ENCODE assay signal across 10 cellular contexts in genomic region chr4:26862381-26862915, GRCh38. TPM values are rescaled to one million over a fixed set of nuclear protein-coding genes. Genes with fewer than 3 reads are reported as not detected.
DNase-seq lines count a peak whose midpoint lies in the region; ATAC-seq, FAIRE-seq and TF ChIP-seq lines count a peak whose summit lies in the region.
"Had no signal": no experiment of that assay in that cellular context is flagged by ENCODE, and none has a peak within 500 bp of the region (broad histone marks: within the 10 kb centered on the region; RNA-seq: fewer than 3 reads in every experiment).

No MANE protein-coding gene starts in this region.

- no peaks in the 10 kb centered on the region for H3K9me3 Mint-ChIP-seq in activated T-cell treated with anti-CD3 and anti-CD28 coated beads, Interleukin-2, amount 50 U/mL, for 72 hours
- H3K9me3 Mint-ChIP-seq in activated T-helper 2 cell treated with anti-CD3 and anti-CD28 coated beads, Interferon-gamma antibody, Interleukin-2, Interleukin-4, amounts not matched to agents 10 μg/mL and 5 μg/mL and 100 μg/mL, durations not matched to agents 14 hours and 24 hours and 36 hours: no peaks in the 10 kb centered on the region

- CTCF ChIA-PET in HepG2 (lab: Yijun Ruan, JAX; ENCODE audit: low intra/inter-chr PET ratio, low total read pairs): no interaction called here

- H3K4me3 ChIP-seq in HepG2 (replicated peaks in 1 of 3; ENCODE audit: insufficient read depth in 1 of 3, low read depth in 2 of 3, low read length in 3 of 3) (peak overlapping the region; percentile 80 to 91 (median 89); a peak in 5 of 6 replicates), tibial artery (peak overlapping the region; percentile 89 to 98)

- no peak for DNase-seq in activated T-cell treated with anti-CD3 and anti-CD28 coated beads, Interleukin-2, amount 50 U/mL, for 72 hours
- DNase-seq in activated T-cell treated with anti-CD3 and anti-CD28 coated beads for 4 hours (no peak), HepG2 (ENCODE audit: low spot score) (no peak), tibial artery (no peak)
- DNase-seq in activated T-helper 2 cell treated with anti-CD3 and anti-CD28 coated beads, Interferon-gamma antibody, Interleukin-2, Interleukin-4, amounts not matched to agents 10 μg/mL and 5 μg/mL and 100 μg/mL, durations not matched to agents 14 hours and 24 hours and 36 hours (ENCODE audit: low spot score): no peak
- DNase-seq: aorta, GF-D8 had no signal

- H3K36me3 Mint-ChIP-seq in activated T-cell treated with anti-CD3 and anti-CD28 coated beads, Interleukin-2, amount 50 U/mL, for 72 hours (ENCODE audit: insufficient read depth in 2 of 2): peaks cover 3 to 4% of the 10 kb centered on the region in 2 donors
- H3K36me3 Mint-ChIP-seq in activated T-helper 2 cell treated with anti-CD3 and anti-CD28 coated beads, Interferon-gamma antibody, Interleukin-2, Interleukin-4, amounts not matched to agents 10 μg/mL and 5 μg/mL and 100 μg/mL, durations not matched to agents 14 hours and 24 hours and 36 hours (ENCODE audit: low read depth): peaks cover 7% of the 10 kb centered on the region

- peak overlapping the region; percentile 66; the same call in 1 of the 2 replicates for H3K9ac ChIP-seq in HepG2 (ENCODE audit: insufficient read depth, low read depth, low read length)

- peak overlapping the region; percentile 94 to 96 for H3K4me3 Mint-ChIP-seq in activated T-cell treated with anti-CD3 and anti-CD28 coated beads, Interleukin-2, amount 50 U/mL, for 72 hours
- peak overlapping the region; percentile 93 for H3K4me3 Mint-ChIP-seq in activated T-helper 2 cell treated with anti-CD3 and anti-CD28 coated beads, Interferon-gamma antibody, Interleukin-2, Interleukin-4, amounts not matched to agents 10 μg/mL and 5 μg/mL and 100 μg/mL, durations not matched to agents 14 hours and 24 hours and 36 hours (ENCODE audit: low read depth)

- TF ChIP-seq EP300 in HepG2 (IDR thresholded peaks at IDR 0.05; ENCODE audit: low read depth in 2 of 2, low read length in 2 of 2): no peak
- TF ChIP-seq EP300 in HepG2 (CRISPR knock-in tag; IDR thresholded peaks at IDR 0.05; ENCODE audit: borderline replicate concordance): no peak

- H3K27ac Mint-ChIP-seq in activated T-cell treated with anti-CD3 and anti-CD28 coated beads, Interleukin-2, amount 50 U/mL, for 72 hours: peak overlapping the region; percentile 99
- no peak overlapping the region for H3K27ac Mint-ChIP-seq in activated T-helper 2 cell treated with anti-CD3 and anti-CD28 coated beads, Interferon-gamma antibody, Interleukin-2, Interleukin-4, amounts not matched to agents 10 μg/mL and 5 μg/mL and 100 μg/mL, durations not matched to agents 14 hours and 24 hours and 36 hours

- H3K36me3 ChIP-seq in HepG2 (replicated peaks in 1 of 2; ENCODE audit: control insufficient read depth in 1 of 2, insufficient read depth in 2 of 2, low read length in 2 of 2) (no peaks in the 10 kb centered on the region), tibial artery (no peaks in the 10 kb centered on the region)

- H3K27ac ChIP-seq in HepG2 (ENCODE audit: extremely low read length, insufficient read depth, low read length) (no peak overlapping the region), tibial artery (peak overlapping the region; percentile 89 to 92)

- TF ChIP-seq POLR2A in HepG2 (IDR thresholded peaks at IDR 0.05; ENCODE audit: insufficient read depth in 1 of 2, low read depth in 2 of 2, low read length in 2 of 2) (no peak), GM18505 (IDR thresholded peaks at IDR 0.05; ENCODE audit: borderline replicate concordance, extremely low read depth, insufficient read depth, insufficient read length) (no peak)

- H3K4me1 Mint-ChIP-seq in activated T-cell treated with anti-CD3 and anti-CD28 coated beads, Interleukin-2, amount 50 U/mL, for 72 hours (ENCODE audit: low read depth): peaks cover 71% of the 10 kb centered on the region
- peaks cover 52% of the 10 kb centered on the region for H3K4me1 Mint-ChIP-seq in activated T-helper 2 cell treated with anti-CD3 and anti-CD28 coated beads, Interferon-gamma antibody, Interleukin-2, Interleukin-4, amounts not matched to agents 10 μg/mL and 5 μg/mL and 100 μg/mL, durations not matched to agents 14 hours and 24 hours and 36 hours (ENCODE audit: low read depth)

- peaks cover 47% of the 10 kb centered on the region for H3K79me2 ChIP-seq in HepG2 (ENCODE audit: insufficient read depth, low read length)

- TF ChIP-seq CTCF in HepG2 (CRISPR knock-in tag; IDR thresholded peaks at IDR 0.05) (no peak), tibial artery (IDR thresholded peaks at IDR 0.05) (no peak)

- no peak overlapping the region for H2AFZ ChIP-seq in HepG2 (ENCODE audit: low read length)

- intact Hi-C loops in activated T-helper 2 cell treated with anti-CD3 and anti-CD28 coated beads, Interferon-gamma antibody, Interleukin-2, Interleukin-4, amounts not matched to agents 10 μg/mL and 5 μg/mL and 100 μg/mL, durations not matched to agents 14 hours and 24 hours and 36 hours (cut with micrococcal nuclease): loop anchor here (5.0 to 10.0 kb wide), 4 partner anchors 35 to 948 kb away; partner anchors contain the start of gene SMIM20
- intact Hi-C loops in HepG2 (cut with micrococcal nuclease; ENCODE audit: unreplicated experiment) (no loop called here), tibial artery (cut with DNase I; ENCODE audit: low total_unique reads) (no loop called here)

- no peaks in the 10 kb centered on the region for H3K9me3 ChIP-seq in HepG2 (ENCODE audit: low read length)
- H3K9me3 ChIP-seq in tibial artery: no peaks in the 10 kb centered on the region

- in situ Hi-C loops in HepG2 (cut with HindIII; ENCODE audit: extremely low pct_ligation_motif_present, low pct_unique_long_range_greater_than_20kb): no loop called here

- H4K20me1 ChIP-seq in HepG2 (ENCODE audit: insufficient read depth, low read length): no peaks in the 10 kb centered on the region; the same call in 1 of the 2 replicates

- 4% methylated on average over 3 of the region's 3 CpGs for WGBS in HepG2 (ENCODE audit: low lambda C conversion rate)

- no peak for TF ChIP-seq RAD21 in HepG2 (CRISPR knock-in tag; IDR thresholded peaks at IDR 0.05)

- POLR2A ChIA-PET in HepG2 (lab: Yijun Ruan, JAX): no interaction called here

- peaks cover 46% of the 10 kb centered on the region for H3K4me1 ChIP-seq in HepG2 (ENCODE audit: insufficient read depth, low read length)
- peaks cover 0 to 33% (median 19%) of the 10 kb centered on the region in 4 donors for H3K4me1 ChIP-seq in tibial artery

- ATAC-seq in activated T-cell treated with anti-CD3 and anti-CD28 coated beads, Interleukin-2, amount 50 U/mL, for 72 hours (replicated peaks in 1 of 2): no peak
- ATAC-seq in HepG2: no peak
- ATAC-seq in GM19324 (IDR thresholded peaks at IDR 0.05; ENCODE audit: low FRiP score, unreplicated experiment): no peak
- ATAC-seq in GM18505 (IDR thresholded peaks at IDR 0.05; ENCODE audit: unreplicated experiment): no peak
- no peak for ATAC-seq in GM18868 (IDR thresholded peaks at IDR 0.05; ENCODE audit: unreplicated experiment)

- peak overlapping the region; percentile 73 for H3K4me2 ChIP-seq in HepG2 (ENCODE audit: low read depth, low read length)

- BruUV-seq in HepG2 (replicated peaks; lab: Mats Ljungman, UMichigan): no TSS peak

- H3K27me3 Mint-ChIP-seq in activated T-cell treated with anti-CD3 and anti-CD28 coated beads, Interleukin-2, amount 50 U/mL, for 72 hours (ENCODE audit: low read depth): no peaks in the 10 kb centered on the region
- no peaks in the 10 kb centered on the region for H3K27me3 Mint-ChIP-seq in activated T-helper 2 cell treated with anti-CD3 and anti-CD28 coated beads, Interferon-gamma antibody, Interleukin-2, Interleukin-4, amounts not matched to agents 10 μg/mL and 5 μg/mL and 100 μg/mL, durations not matched to agents 14 hours and 24 hours and 36 hours (ENCODE audit: low read depth)

- H3K27me3 ChIP-seq in HepG2 (ENCODE audit: control insufficient read depth in 1 of 2, insufficient read depth in 2 of 2, low read length in 2 of 2) (no peaks in the 10 kb centered on the region; a peak in 1 of 5 replicates), tibial artery (no peaks in the 10 kb centered on the region)

- no peak for FAIRE-seq in HepG2 (lab: Jason Lieb, UNC)

TF ChIP-seq in HepG2, 621 proteins besides CTCF, POLR2A, EP300 and RAD21 (continues in another document):
- TF ChIP-seq SNAPC2 (CRISPR knock-in tag; IDR thresholded peaks at IDR 0.05) (no peak), NR0B2 (CRISPR knock-in tag; IDR thresholded peaks at IDR 0.05) (no peak)

RNA-seq across cellular contexts. Expression of gene STIM2, which starts 1.8 kb away (rescaled TPM):
- 10 to 100 TPM; 39.6 to 47.0 TPM for total RNA-seq in activated T-cell treated with anti-CD3 and anti-CD28 coated beads, Interleukin-2, amount 50 U/mL, for 72 hours
- 35.5 and 37.1 TPM in 2 replicates for total RNA-seq in activated T-helper 2 cell treated with anti-CD3 and anti-CD28 coated beads, Interferon-gamma antibody, Interleukin-2, Interleukin-4, amounts not matched to agents 10 μg/mL and 5 μg/mL and 100 μg/mL, durations not matched to agents 14 hours and 24 hours and 36 hours
- total RNA-seq in HepG2 (2016; rRNA removed; fragmentation: Illumina TruSeq; extraction: Trizol): 8.2 and 19.3 TPM in 2 replicates
- total RNA-seq in HepG2 (2016; cell fraction: cytosol; rRNA removed; fragmentation: Illumina TruSeq; extraction: Trizol; ENCODE audit: low read depth): 3.5 and 6.1 TPM in 2 replicates
- total RNA-seq in HepG2 (2016; cell fraction: insoluble cytoplasmic fraction; rRNA removed; fragmentation: Illumina TruSeq; extraction: Trizol): 9.9 and 21.5 TPM in 2 replicates
- 6.0 and 6.1 TPM in 2 replicates for total RNA-seq in HepG2 (2016; cell fraction: membrane; rRNA removed; fragmentation: Illumina TruSeq; extraction: Trizol)
- 33.3 and 39.0 TPM in 2 replicates for total RNA-seq in HepG2 (2016; cell fraction: nucleus; rRNA removed; fragmentation: Illumina TruSeq; extraction: Trizol)
- 19.4 and 22.3 TPM in 2 replicates for polyA plus RNA-seq in HepG2 (2011; rRNA removed)
- 7.8 and 10.6 TPM in 2 replicates for polyA plus RNA-seq in HepG2 (2011; cell fraction: cytosol; rRNA removed)
- 48.3 and 53.9 TPM in 2 replicates for polyA plus RNA-seq in HepG2 (2011; cell fraction: nucleus; rRNA removed)
- 15.2 and 16.9 TPM in 2 replicates for polyA plus RNA-seq in HepG2 (2012)
- 2.1 and 3.3 TPM in 2 replicates for polyA plus RNA-seq in HepG2 (2016; cell fraction: cytosol; fragmentation: Illumina TruSeq; extraction: Trizol; ENCODE audit: low read depth)
- 7.2 and 7.9 TPM in 2 replicates for polyA plus RNA-seq in HepG2 (2016; cell fraction: insoluble cytoplasmic fraction; fragmentation: Illumina TruSeq; extraction: Trizol; ENCODE audit: low read depth)
- 3.2 and 4.3 TPM in 2 replicates for polyA plus RNA-seq in HepG2 (2016; cell fraction: membrane; fragmentation: Illumina TruSeq; extraction: Trizol; ENCODE audit: low read depth)
- 47.5 and 50.9 TPM in 2 replicates for polyA plus RNA-seq in HepG2 (2016; cell fraction: nucleus; fragmentation: Illumina TruSeq; extraction: Trizol; ENCODE audit: insufficient read depth, low read depth)
- polyA minus RNA-seq in HepG2 (2011; rRNA and poly(A)+ RNA removed; ENCODE audit: low replicate concordance): 26.2 and 31.6 TPM in 2 replicates
- 6.8 and 8.5 TPM in 2 replicates for polyA minus RNA-seq in HepG2 (2011; cell fraction: cytosol; rRNA and poly(A)+ RNA removed)
- 42.7 and 42.8 TPM in 2 replicates for polyA minus RNA-seq in HepG2 (2011; cell fraction: nucleus; rRNA and poly(A)+ RNA removed)
